24 cellular contexts compared by ENCODE assay signal in the genomic region with DNA sequence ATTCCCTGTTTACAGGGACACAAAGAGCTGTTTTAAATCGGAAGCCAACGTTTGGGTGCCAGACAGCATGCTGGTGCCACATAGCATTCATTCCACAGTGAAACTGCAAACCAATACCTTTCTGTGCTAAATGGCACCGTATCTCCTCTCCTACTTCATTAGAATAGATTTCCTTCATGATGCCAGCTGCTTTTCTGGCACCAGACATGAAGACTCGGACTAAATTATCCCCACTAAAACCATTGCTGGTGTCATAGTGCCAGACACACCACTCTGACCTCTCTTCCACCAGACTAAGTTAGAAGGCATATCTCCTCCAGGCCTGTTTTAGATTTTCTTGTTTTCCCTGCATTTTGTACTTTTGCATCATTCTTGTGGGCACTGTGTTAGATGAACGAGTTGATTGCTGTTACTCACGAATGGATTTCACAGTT.
A peak's percentile ranks its signal among the peaks of the same experiment; 100 is the strongest.
DNase-seq lines count a peak whose midpoint lies in the region; ATAC-seq, FAIRE-seq and TF ChIP-seq lines count a peak whose summit lies in the region.
"Had no signal": no experiment of that assay in that cellular context is flagged by ENCODE, and none has a peak within 500 bp of the region (broad histone marks: within the 10 kb centered on the region; RNA-seq: fewer than 3 reads in every experiment).

No MANE protein-coding gene starts in this region.

- H3K14ac ChIP-seq in H1 (ENCODE audit: insufficient read length), result no peak overlapping the region

- no peak for TF ChIP-seq RAD21 in H1 (IDR thresholded peaks at IDR 0.05 in 1 of 2, conservative IDR thresholded peaks at IDR 0.05 in 1 of 2; ENCODE audit: low read depth in 2 of 2, low read length in 2 of 2)

- no peaks in the 10 kb centered on the region for H3K79me1 ChIP-seq in H1 (ENCODE audit: low read depth, low read length)

- H4K5ac ChIP-seq in H1 (ENCODE audit: insufficient read length, low read depth, low read length), result no peak overlapping the region

- H3K23me2 ChIP-seq in H1 (ENCODE audit: low read depth, low read length), result no peaks in the 10 kb centered on the region

- no peak overlapping the region for H4K8ac ChIP-seq in H1 (ENCODE audit: extremely low read depth, insufficient read depth, low read length)

- H2AFZ ChIP-seq in H1 (ENCODE audit: low read length), result peak overlapping the region; percentile 10; the same call in 1 of the 2 replicates

- no peaks in the 10 kb centered on the region for H3K27me3 ChIP-seq in H1 (replicated peaks in 1 of 4; ENCODE audit: control insufficient read depth in 3 of 4, extremely low read depth in 1 of 4, insufficient read depth in 3 of 4, low read length in 3 of 4)
- H3K27me3 ChIP-seq: Peyer's patch, stomach had no signal

- CTCF ChIA-PET in H1 (lab: Charles Lee; ENCODE audit: partially characterized antibody), result interaction anchor here (0.9 to 1.3 kb wide), 3 partner anchors 16 to 552 kb away, joined by 3 read pairs; no protein-coding TSS in a partner anchor

- TF ChIP-seq EP300 in H1 (IDR thresholded peaks at IDR 0.05; ENCODE audit: borderline replicate concordance in 1 of 2, low read depth in 2 of 2, low read length in 2 of 2), result no peak

- no peak for TF ChIP-seq POLR2A in H1 (IDR thresholded peaks at IDR 0.05; ENCODE audit: control extremely low read depth in 1 of 2, low read depth in 2 of 2, low read length in 2 of 2)

- TF ChIP-seq CTCF in H1 (IDR thresholded peaks at IDR 0.05; ENCODE audit: control extremely low read depth in 1 of 3, insufficient read depth in 1 of 3, low read depth in 1 of 3, low read length in 3 of 3), result no peak

- no peaks in the 10 kb centered on the region for H3K79me2 ChIP-seq in H1 (ENCODE audit: control insufficient read depth in 1 of 2, insufficient read depth in 2 of 2, low read length in 2 of 2)

- H3K4ac ChIP-seq in H1 (replicated peaks; ENCODE audit: insufficient read length, low read depth, low read length), result peak overlapping the region; percentile 40

- H3K4me2 ChIP-seq in H1 (ENCODE audit: insufficient read depth in 1 of 2, low read depth in 2 of 2, low read length in 2 of 2), result peak overlapping the region; percentile 16 to 21; a peak in 1 of 4 replicates
- H3K4me2 ChIP-seq: KMS-11 had no signal

- H2BK5ac ChIP-seq in H1 (ENCODE audit: low read depth, low read length), result no peak overlapping the region

- H4K91ac ChIP-seq in H1 (replicated peaks; ENCODE audit: insufficient read length, low read length), result peak overlapping the region; percentile 80

- 55% methylated on average over 6 of the region's 6 CpGs; no CpG with 5 or more reads in 1 of the 2 experiments for WGBS in H1 (ENCODE audit: extremely low coverage in 1 of 2, insufficient coverage in 1 of 2, insufficient read length in 1 of 2, insufficient replicate concordance in 2 of 2, low coverage in 1 of 2, low lambda C conversion rate in 2 of 2, missing lambda C conversion rate in 1 of 2), 2 experiments

- no peak overlapping the region for H3K56ac ChIP-seq in H1 (replicated peaks; ENCODE audit: insufficient read length, low read depth, low read length)

- H4K20me1 ChIP-seq in H1 (replicated peaks in 1 of 2; ENCODE audit: control insufficient read depth in 1 of 2, insufficient read depth in 2 of 2, low read length in 2 of 2), result no peaks in the 10 kb centered on the region

- no peak overlapping the region for H3K4me3 ChIP-seq in H1 (ENCODE audit: extremely low read depth in 1 of 4, insufficient read depth in 2 of 4, low read depth in 3 of 4, low read length in 4 of 4)
- H3K4me3 ChIP-seq: Peyer's patch, SK-N-MC, stomach had no signal

- H3K23ac ChIP-seq in H1 (ENCODE audit: insufficient read length), result no peak overlapping the region

- peak overlapping the region; percentile 35 for H2BK120ac ChIP-seq in H1 (replicated peaks; ENCODE audit: low read depth, low read length)

- no peak overlapping the region for H2BK15ac ChIP-seq in H1 (ENCODE audit: low read length)

- H2BK20ac ChIP-seq in H1 (ENCODE audit: low read length), result peak overlapping the region; percentile 19; the same call in 1 of the 2 replicates

- ATAC-seq in HG03108 (IDR thresholded peaks at IDR 0.05; ENCODE audit: unreplicated experiment) (no peak), esophagus mucosa (no peak), GM18868 (IDR thresholded peaks at IDR 0.05; ENCODE audit: unreplicated experiment) (no peak)
- ATAC-seq: effector memory CD8-positive, alpha-beta T cell; left lobe of liver had no signal

- peak overlapping the region; percentile 44; the same call in 1 of the 2 replicates for H3K27ac ChIP-seq in H1 (ENCODE audit: low read depth, low read length)
- H3K27ac ChIP-seq: HL-60, KMS-11, Peyer's patch, SK-N-MC, stomach had no signal

- no peaks in the 10 kb centered on the region for H3K9me3 ChIP-seq in H1 (ENCODE audit: insufficient read depth in 2 of 2, low read depth in 1 of 2, low read length in 1 of 2)
- H3K9me3 ChIP-seq: Peyer's patch, stomach had no signal

- H2AK5ac ChIP-seq in H1 (ENCODE audit: low read depth, low read length), result no peak overlapping the region

- H2BK12ac ChIP-seq in H1 (ENCODE audit: low read depth, low read length), result 0 out of 2 replicates have a peak overlapping the region, but pooled peaks have one; percentile 50

- H3K4me1 ChIP-seq in H1 (replicated peaks in 1 of 4; ENCODE audit: control insufficient read depth in 3 of 4, insufficient read depth in 4 of 4, low read length in 3 of 4), result peaks cover 0 to 14% (median 6%) of the 10 kb centered on the region in 4 experiments; a peak in 6 of 7 replicates
- H3K4me1 ChIP-seq: stomach had no signal

- POLR2A ChIA-PET in H1 (lab: Charles Lee; ENCODE audit: partially characterized antibody), result interaction anchor here (0.7 to 0.9 kb wide), 2 partner anchors 28 to 70 kb away, joined by 3 read pairs; no protein-coding TSS in a partner anchor

- no peak overlapping the region; the same call in 1 of the 2 replicates for H3K18ac ChIP-seq in H1 (ENCODE audit: extremely low read depth, low read length)

- no peak overlapping the region for H3K9ac ChIP-seq in H1 (replicated peaks in 1 of 4; ENCODE audit: extremely low read depth in 1 of 4, low read depth in 3 of 4, low read length in 3 of 4)
- H3K9ac ChIP-seq: KMS-11 had no signal

- H3K36me3 ChIP-seq in H1 (ENCODE audit: control insufficient read depth in 2 of 4, insufficient read depth in 4 of 4, low read length in 3 of 4), result no peaks in the 10 kb centered on the region
- H3K36me3 ChIP-seq: Peyer's patch, stomach had no signal

- no peak for FAIRE-seq in H1 (lab: Jason Lieb, UNC)

- DNase-seq in AG20443 (ENCODE audit: low spot score) (peak; percentile 16), NCI-H1105 treated with DMSO at 0.1 percent for 48 hours (lab: John Stamatoyannopoulos, UW) (peak; percentile 84), H1 (ENCODE audit: low read depth in 1 of 2, low spot score in 2 of 2) (no peak), islet precursor cell (peak; percentile 56), NCI-H524 treated with DMSO at 0.1 percent for 48 hours (lab: John Stamatoyannopoulos, UW) (no peak)
- DNase-seq: ACHN; activated CD4-positive, alpha-beta T cell treated with anti-CD3 and anti-CD28 coated beads, Interleukin-2, amount 10 ng/mL, durations not matched to agents 24 days and 14 days; activated CD8-positive, alpha-beta memory T cell treated with anti-CD3 and anti-CD28 coated beads, Interleukin-2, amount 50 U/mL, for 4 hours; activated gamma-delta T cell; CD4-positive, CD25-positive, alpha-beta regulatory T cell; DMS53; effector memory CD8-positive, alpha-beta T cell; GOT3; NCI-H2107; NCI-H774; Peyer's patch; stomach had no signal

TF ChIP-seq in H1, 55 proteins besides CTCF, POLR2A, EP300 and RAD21:
- TF ChIP-seq TEAD4 (IDR thresholded peaks at IDR 0.05; ENCODE audit: low read depth, low read length), result peak; percentile 55; the same call in 1 of the 2 replicates
- TF ChIP-seq TAF1 (IDR thresholded peaks at IDR 0.05; ENCODE audit: low read depth, low read length), result no peak
- TF ChIP-seq, protein P1, sequence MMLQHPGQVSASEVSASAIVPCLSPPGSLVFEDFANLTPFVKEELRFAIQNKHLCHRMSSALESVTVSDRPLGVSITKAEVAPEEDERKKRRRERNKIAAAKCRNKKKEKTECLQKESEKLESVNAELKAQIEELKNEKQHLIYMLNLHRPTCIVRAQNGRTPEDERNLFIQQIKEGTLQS (IDR thresholded peaks at IDR 0.05; ENCODE audit: insufficient read depth, low read depth, low read length), result no peak
TF ChIP-seq in H1: peak in this region for 1.

Comparison
In these comparisons a context has a peak if more than half of its experiments do, and no peak if none do; other contexts are left out.
1. DNase-seq: peak in AG20443 (single experiment), NCI-H1105 treated with DMSO at 0.1 percent for 48 hours (single experiment) and islet precursor cell (single experiment); none in H1 (0 of 2) and NCI-H524 treated with DMSO at 0.1 percent for 48 hours (single experiment).